Comparison of ENCODE assay signal across 8 cellular contexts in genomic region chr7:151631149-151631967, GRCh38.
DNase-seq lines count a peak whose midpoint lies in the region; FAIRE-seq lines count a peak whose summit lies in the region.

No MANE protein-coding gene starts in this region.

- H3K9ac ChIP-seq in iPS-18a (ENCODE audit: low read length) = peak overlapping the region; percentile 54

- no peaks in the 10 kb centered on the region for H3K9me3 Mint-ChIP-seq in activated naive CD8-positive, alpha-beta T cell (ENCODE audit: low read depth)

- H3K36me3 ChIP-seq in HAP-1 (replicated peaks) = no peaks in the 10 kb centered on the region
- H3K36me3 ChIP-seq in iPS-18a (ENCODE audit: control insufficient read depth, low read depth, low read length) = no peaks in the 10 kb centered on the region
- H3K36me3 ChIP-seq in small intestine (ENCODE audit: control insufficient read depth in 2 of 2, insufficient read depth in 2 of 2, low read length in 2 of 2) = peaks cover 0 to 1% of the 10 kb centered on the region in 2 donors

- in situ Hi-C loops in HAP-1 (cut with MboI; ENCODE audit: low sequenced_read_pairs) = no loop called here

- H3K4me3 ChIP-seq in HAP-1 = peak overlapping the region; percentile 46
- H3K4me3 ChIP-seq in iPS-18a (ENCODE audit: low read length) = peak overlapping the region; percentile 93
- peak overlapping the region; percentile 51 to 97 for H3K4me3 ChIP-seq in small intestine (ENCODE audit: low read depth in 1 of 2, low read length in 2 of 2)

- DNase-seq in SIG-M5 treated with dmso at 0.1 percent for 504 hours (lab: John Stamatoyannopoulos, UW; ENCODE audit: unreplicated experiment) (peak; percentile 27), SIG-M5 (lab: John Stamatoyannopoulos, UW) (no peak), HAP-1 (ENCODE audit: low spot score in 2 of 2) (peak; percentile 42 to 51), NCI-H146 (lab: John Stamatoyannopoulos, UW) (peak; percentile 59), small intestine (peak; percentile 71), inferior parietal cortex (ENCODE audit: extremely low spot score) (no peak)

- H3K4me1 Mint-ChIP-seq in activated naive CD8-positive, alpha-beta T cell (ENCODE audit: low read depth) = peaks cover 34% of the 10 kb centered on the region

- 3 to 6% (median 4%) methylated on average over 31 to 44 of the region's 44 CpGs for WGBS in small intestine, 3 donors

- H3K27ac Mint-ChIP-seq in activated naive CD8-positive, alpha-beta T cell = peak overlapping the region; percentile 87

- no peak overlapping the region for H3K27ac ChIP-seq in iPS-18a (ENCODE audit: low read length)
- H3K27ac ChIP-seq in small intestine (ENCODE audit: low read depth in 1 of 2, low read length in 1 of 2) = peak overlapping the region; percentile 87 to 97

- H3K4me1 ChIP-seq in HAP-1 = peaks cover 20% of the 10 kb centered on the region
- H3K4me1 ChIP-seq in iPS-18a (ENCODE audit: control insufficient read depth, low read depth, low read length) = peaks cover 23% of the 10 kb centered on the region
- no peaks in the 10 kb centered on the region for H3K4me1 ChIP-seq in small intestine (ENCODE audit: control insufficient read depth in 2 of 2, insufficient read depth in 1 of 2, low read depth in 1 of 2, low read length in 1 of 2)

- H3K27me3 Mint-ChIP-seq in activated naive CD8-positive, alpha-beta T cell = no peaks in the 10 kb centered on the region

- H3K4me3 Mint-ChIP-seq in activated naive CD8-positive, alpha-beta T cell = peak overlapping the region; percentile 96

- no peaks in the 10 kb centered on the region for H3K27me3 ChIP-seq in HAP-1 (ENCODE audit: low read depth)
- peaks cover 42% of the 10 kb centered on the region for H3K27me3 ChIP-seq in iPS-18a (ENCODE audit: control insufficient read depth, insufficient read depth, low read length)
- H3K27me3 ChIP-seq in small intestine (ENCODE audit: control insufficient read depth in 2 of 2, insufficient read depth in 2 of 2, low read length in 2 of 2) = no peaks in the 10 kb centered on the region

- peaks cover 3% of the 10 kb centered on the region for H3K36me3 Mint-ChIP-seq in activated naive CD8-positive, alpha-beta T cell

- no peak for FAIRE-seq in small intestine (lab: Jason Lieb, UNC)

- H3K9me3 ChIP-seq in HAP-1 (peaks cover 5% of the 10 kb centered on the region; the same call in 1 of the 2 replicates), iPS-18a (ENCODE audit: control insufficient read depth, low read depth, low read length) (no peaks in the 10 kb centered on the region), small intestine (ENCODE audit: control insufficient read depth, low read depth) (no peaks in the 10 kb centered on the region)

Comparison
In these comparisons a context has a peak if more than half of its experiments do, and no peak if none do; other contexts are left out.
1. DNase-seq: peak in SIG-M5 treated with dmso at 0.1 percent for 504 hours (single experiment), HAP-1 (2 of 2), NCI-H146 (single experiment) and small intestine (single experiment); none in SIG-M5 (single experiment) and inferior parietal cortex (single experiment).
2. Peak in every context shown above with its lines, with median percentiles within 50 percentile points of each other: H3K4me3 ChIP-seq.